In genomic region chr9:21902112-21902511, GRCh38 we compare ENCODE assay signal across 21 cellular contexts.
A peak's percentile ranks its signal among the peaks of the same experiment; 100 is the strongest.
DNase-seq lines count a peak whose midpoint lies in the region; ATAC-seq and TF ChIP-seq lines count a peak whose summit lies in the region.
"Had no signal": no experiment of that assay in that cellular context is flagged by ENCODE, and none has a peak within 500 bp of the region (broad histone marks: within the 10 kb centered on the region; RNA-seq: fewer than 3 reads in every experiment).

No MANE protein-coding gene starts in this region.

- no peak for TF ChIP-seq CTCF in Caco-2 (IDR thresholded peaks at IDR 0.05; ENCODE audit: insufficient read depth in 1 of 2, low read depth in 1 of 2, low read length in 1 of 2, severe bottlenecking in 1 of 2, unreplicated experiment in 1 of 2)
- no peak for TF ChIP-seq CTCF in lower lobe of right lung (IDR thresholded peaks at IDR 0.05)

- BruUV-seq in Caco-2 (replicated peaks; lab: Mats Ljungman, UMichigan): no TSS peak

- POLR2A ChIA-PET in Caco-2 (lab: Charles Lee): no interaction called here

- ATAC-seq in GM21390 (IDR thresholded peaks at IDR 0.05; ENCODE audit: unreplicated experiment) (peak; percentile 70), HG03558 (IDR thresholded peaks at IDR 0.05; ENCODE audit: extremely low read depth, unreplicated experiment) (peak; percentile 42), lower lobe of right lung (no peak)
- ATAC-seq: activated CD4-positive, CD25-positive, alpha-beta regulatory T cell treated with anti-CD3 and anti-CD28 coated beads, Interleukin-2, amount 50 U/mL, for 24 hours; gastrocnemius medialis; right cardiac atrium had no signal

- peaks cover 37% of the 10 kb centered on the region for H3K36me3 Mint-ChIP-seq in activated naive CD4-positive, alpha-beta T cell treated with anti-CD3 and anti-CD28 coated beads for 36 hours (ENCODE audit: low read depth)
- no peaks in the 10 kb centered on the region for H3K36me3 Mint-ChIP-seq in Caco-2 (ENCODE audit: insufficient read depth, unreplicated experiment)

- intact Hi-C loops in activated naive CD4-positive, alpha-beta T cell treated with anti-CD3 and anti-CD28 coated beads for 36 hours (cut with micrococcal nuclease): no loop called here
- intact Hi-C loops in Caco-2 (cut with micrococcal nuclease; ENCODE audit: unreplicated experiment): no loop called here
- intact Hi-C loops in lower lobe of right lung (cut with DNase I): no loop called here

- H3K4me3 ChIP-seq in Caco-2 (ENCODE audit: low read depth, low read length) (no peak overlapping the region), lower lobe of right lung (no peak overlapping the region)
- H3K4me3 ChIP-seq: gastrocnemius medialis, GM23248 had no signal

- H3K27me3 ChIP-seq in Caco-2 (replicated peaks; ENCODE audit: control insufficient read depth, insufficient read depth, low read length) (no peaks in the 10 kb centered on the region), lower lobe of right lung (ENCODE audit: low read depth) (no peaks in the 10 kb centered on the region)
- H3K27me3 ChIP-seq: gastrocnemius medialis had no signal

- CTCF ChIA-PET in activated naive CD4-positive, alpha-beta T cell treated with anti-CD3 and anti-CD28 coated beads for 36 hours (lab: Charles Lee): no interaction called here
- CTCF ChIA-PET in Caco-2 (lab: Charles Lee): no interaction called here

- H3K4me1 Mint-ChIP-seq in activated naive CD4-positive, alpha-beta T cell treated with anti-CD3 and anti-CD28 coated beads for 36 hours (ENCODE audit: low read depth): no peaks in the 10 kb centered on the region
- no peaks in the 10 kb centered on the region for H3K4me1 Mint-ChIP-seq in Caco-2 (ENCODE audit: low read depth, unreplicated experiment)
- H3K4me1 Mint-ChIP-seq: IgD-negative memory B cell, naive B cell had no signal

- DNase-seq in GDM1 (lab: John Stamatoyannopoulos, UW) (peak; percentile 32), SKM-1 (lab: John Stamatoyannopoulos, UW; ENCODE audit: unreplicated experiment) (peak; percentile 23), kidney glomerular epithelial cell (lab: John Stamatoyannopoulos, UW) (no peak), Caco-2 (no peak), lower lobe of right lung (no peak)
- DNase-seq in activated naive CD4-positive, alpha-beta T cell treated with anti-CD3 and anti-CD28 coated beads for 36 hours: no peak
- DNase-seq: activated T-cell treated with anti-CD3 and anti-CD28 coated beads, Interleukin-2, amount 50 U/mL, for 48 hours; aorta; gastrocnemius medialis; GM23248; islet precursor cell; naive B cell; NCI-H187 treated with DMSO at 0.1 percent for 48 hours; right cardiac atrium; stimulated activated CD4-positive, alpha-beta T cell treated with anti-CD3 and anti-CD28 coated beads, Interleukin-4, amount 100 ng/mL, for 24 hours; stimulated activated naive CD4-positive, alpha-beta T cell treated with Interleukin-2 at 50 U/mL for 16 hours; SW 1271 had no signal

- H3K36me3 ChIP-seq in Caco-2 (ENCODE audit: control insufficient read depth, insufficient read depth, low read length) (no peaks in the 10 kb centered on the region), lower lobe of right lung (no peaks in the 10 kb centered on the region)
- H3K36me3 ChIP-seq: gastrocnemius medialis had no signal

- H3K27me3 Mint-ChIP-seq in activated naive CD4-positive, alpha-beta T cell treated with anti-CD3 and anti-CD28 coated beads for 36 hours (ENCODE audit: low read depth): no peaks in the 10 kb centered on the region
- no peaks in the 10 kb centered on the region for H3K27me3 Mint-ChIP-seq in Caco-2 (ENCODE audit: insufficient read depth, unreplicated experiment)
- H3K27me3 Mint-ChIP-seq: IgD-negative memory B cell, naive B cell had no signal

- H3K9me3 Mint-ChIP-seq in activated naive CD4-positive, alpha-beta T cell treated with anti-CD3 and anti-CD28 coated beads for 36 hours: peaks cover 62% of the 10 kb centered on the region
- peaks cover 18% of the 10 kb centered on the region for H3K9me3 Mint-ChIP-seq in Caco-2 (ENCODE audit: unreplicated experiment)

- H3K4me3 Mint-ChIP-seq in activated naive CD4-positive, alpha-beta T cell treated with anti-CD3 and anti-CD28 coated beads for 36 hours: no peak overlapping the region
- no peak overlapping the region for H3K4me3 Mint-ChIP-seq in Caco-2 (ENCODE audit: unreplicated experiment)
- H3K4me3 Mint-ChIP-seq: IgD-negative memory B cell, naive B cell had no signal

- H3K27ac ChIP-seq in lower lobe of right lung: no peak overlapping the region
- H3K27ac ChIP-seq: gastrocnemius medialis, GM23248 had no signal

- H3K27ac Mint-ChIP-seq in activated naive CD4-positive, alpha-beta T cell treated with anti-CD3 and anti-CD28 coated beads for 36 hours: no peak overlapping the region
- H3K27ac Mint-ChIP-seq in Caco-2 (ENCODE audit: unreplicated experiment): no peak overlapping the region
- H3K27ac Mint-ChIP-seq: IgD-negative memory B cell had no signal

- H3K9me3 ChIP-seq in Caco-2 (no peaks in the 10 kb centered on the region), lower lobe of right lung (peaks cover 20% of the 10 kb centered on the region)
- H3K9me3 ChIP-seq: gastrocnemius medialis had no signal

- no peaks in the 10 kb centered on the region for H3K4me1 ChIP-seq in Caco-2
- no peaks in the 10 kb centered on the region for H3K4me1 ChIP-seq in lower lobe of right lung
- H3K4me1 ChIP-seq: gastrocnemius medialis had no signal

Comparison
In these comparisons a context has a peak if more than half of its experiments do, and no peak if none do; other contexts are left out.
1. DNase-seq: peak in GDM1 (single experiment) and SKM-1 (single experiment); none in activated naive CD4-positive, alpha-beta T cell treated with anti-CD3 and anti-CD28 coated beads for 36 hours (single experiment), kidney glomerular epithelial cell (single experiment), Caco-2 (0 of 2) and lower lobe of right lung (single experiment).
2. ATAC-seq: peak in GM21390 (single experiment) and HG03558 (single experiment); none in lower lobe of right lung (0 of 2).